Comparison of ENCODE assay signal across 8 cellular contexts in genomic region chr17:78484300-78485159, GRCh38.
A peak's percentile ranks its signal among the peaks of the same experiment; 100 is the strongest.
DNase-seq lines count a peak whose midpoint lies in the region; ATAC-seq, FAIRE-seq and TF ChIP-seq lines count a peak whose summit lies in the region.

No MANE protein-coding gene starts in this region.

- H3K36me3 Mint-ChIP-seq in T-helper 1 cell treated with Interleukin-12 subunit alpha and Interleukin-12 subunit beta and Interleukin-4 antibody, amounts not matched to agents 30 μg/mL and 1 μg/mL, for 36 hours (ENCODE audit: low read depth), result no peaks in the 10 kb centered on the region
- H3K36me3 Mint-ChIP-seq in stimulated activated naive B cell treated with anti-CD40 and anti-IgM and Interleukin-4, amounts not matched to agents 10 μg/mL and 1 μg/mL and 100 μg/mL, for 72 hours, result no peaks in the 10 kb centered on the region

- H3K79me1 ChIP-seq in mesendoderm (ENCODE audit: low read length), result no peaks in the 10 kb centered on the region

- TF ChIP-seq EP300 in K562 (IDR thresholded peaks at IDR 0.05; ENCODE audit: low read length), result no peak

- no peaks in the 10 kb centered on the region for H4K20me1 ChIP-seq in K562 (replicated peaks; ENCODE audit: control insufficient read depth, insufficient read depth, low read length)

- BruUV-seq in K562 (replicated peaks; lab: Mats Ljungman, UMichigan), result no TSS peak

- H2BK5ac ChIP-seq in mesendoderm (ENCODE audit: low read length), result no peak overlapping the region

- H3K27me3 ChIP-seq in ACC112 (ENCODE audit: insufficient read depth, low read length), result no peaks in the 10 kb centered on the region
- H3K27me3 ChIP-seq in K562 (ENCODE audit: control insufficient read depth in 2 of 2, insufficient read depth in 2 of 2, low read length in 2 of 2), result peaks cover 40 to 66% of the 10 kb centered on the region in 2 experiments
- no peaks in the 10 kb centered on the region for H3K27me3 ChIP-seq in mesendoderm (ENCODE audit: insufficient read depth, low read length, poor library complexity)

- CTCF ChIA-PET in K562 (lab: Yijun Ruan, JAX; ENCODE audit: low intra/inter-chr PET ratio), result interaction anchor here (0.5 kb wide), 1 partner anchor 120 kb away, joined by 5 read pairs; no protein-coding TSS in a partner anchor

- TF ChIP-seq CTCF in K562 (IDR thresholded peaks at IDR 0.05 in 2 of 3, conservative IDR thresholded peaks at IDR 0.05 in 1 of 3; ENCODE audit: insufficient read depth in 2 of 3, low read depth in 1 of 3, low read length in 3 of 3), result no peak

- in situ Hi-C loops in K562 (cut with MboI), result no loop called here

- H3K4me1 ChIP-seq in ACC112 (ENCODE audit: control insufficient read depth, insufficient read depth, low read length, unreplicated experiment) (peaks cover 4% of the 10 kb centered on the region), K562 (replicated peaks in 1 of 2; ENCODE audit: control insufficient read depth in 2 of 2, insufficient read depth in 2 of 2, low read length in 2 of 2) (peaks cover 0 to 22% of the 10 kb centered on the region in 2 experiments; a peak in 2 of 5 replicates), mesendoderm (ENCODE audit: control insufficient read depth, low read depth, low read length) (peaks cover 6% of the 10 kb centered on the region)

- peak overlapping the region; percentile 75 for H3K4ac ChIP-seq in mesendoderm (ENCODE audit: low read depth, low read length)

- peak overlapping the region; percentile 42 for H3K18ac ChIP-seq in mesendoderm (ENCODE audit: low read length)

- no peaks in the 10 kb centered on the region for H3K9me3 Mint-ChIP-seq in T-helper 1 cell treated with Interleukin-12 subunit alpha and Interleukin-12 subunit beta and Interleukin-4 antibody, amounts not matched to agents 30 μg/mL and 1 μg/mL, for 36 hours
- H3K9me3 Mint-ChIP-seq in stimulated activated naive B cell treated with anti-CD40 and anti-IgM and Interleukin-4, amounts not matched to agents 10 μg/mL and 1 μg/mL and 100 μg/mL, for 72 hours, result no peaks in the 10 kb centered on the region

- ATAC-seq in GM21576 (IDR thresholded peaks at IDR 0.05; ENCODE audit: unreplicated experiment), result peak; percentile 68
- ATAC-seq in K562, result peak; percentile 100
- ATAC-seq in stimulated activated naive B cell treated with anti-CD40 and anti-IgM and Interleukin-4, amounts not matched to agents 10 μg/mL and 1 μg/mL and 100 μg/mL, for 72 hours (replicated peaks), result peak; percentile 93 to 94
- no peak for ATAC-seq in GM19467 (IDR thresholded peaks at IDR 0.05; ENCODE audit: unreplicated experiment)

- peak; percentile 66 to 98 (median 96) for DNase-seq in K562 (ENCODE audit: extremely low read depth in 1 of 4, low spot score in 3 of 4)
- DNase-seq in mesendoderm, result peak; percentile 76
- peak; percentile 31 for DNase-seq in stimulated activated naive B cell treated with anti-CD40 and anti-IgM and Interleukin-4, amounts not matched to agents 10 μg/mL and 1 μg/mL and 100 μg/mL, for 72 hours
- DNase-seq in occipital lobe (lab: John Stamatoyannopoulos, UW), result no peak

- H3K79me2 ChIP-seq in ACC112 (ENCODE audit: control insufficient read depth, insufficient read depth, low read length, unreplicated experiment), result no peaks in the 10 kb centered on the region
- H3K79me2 ChIP-seq in K562 (ENCODE audit: control insufficient read depth, insufficient read depth, low read length), result no peaks in the 10 kb centered on the region
- no peaks in the 10 kb centered on the region for H3K79me2 ChIP-seq in mesendoderm (ENCODE audit: control insufficient read depth, insufficient read depth, low read length)

- H4K5ac ChIP-seq in mesendoderm (ENCODE audit: low read length), result no peak overlapping the region

- peak overlapping the region; percentile 30 for H4K8ac ChIP-seq in mesendoderm (ENCODE audit: low read depth, low read length)

- FAIRE-seq in K562 (lab: Jason Lieb, UNC), result peak; percentile 26

- H3K9me1 ChIP-seq in K562 (ENCODE audit: control insufficient read depth, insufficient read depth, low read length), result no peaks in the 10 kb centered on the region

- H3K23ac ChIP-seq in mesendoderm (ENCODE audit: low read length), result peak overlapping the region; percentile 45

- H2BK120ac ChIP-seq in mesendoderm (ENCODE audit: low read depth, low read length), result no peak overlapping the region

- H3K27me3 Mint-ChIP-seq in T-helper 1 cell treated with Interleukin-12 subunit alpha and Interleukin-12 subunit beta and Interleukin-4 antibody, amounts not matched to agents 30 μg/mL and 1 μg/mL, for 36 hours (ENCODE audit: low read depth), result peaks cover 9% of the 10 kb centered on the region
- H3K27me3 Mint-ChIP-seq in stimulated activated naive B cell treated with anti-CD40 and anti-IgM and Interleukin-4, amounts not matched to agents 10 μg/mL and 1 μg/mL and 100 μg/mL, for 72 hours, result peaks cover 21 to 30% of the 10 kb centered on the region in 2 donors

- peaks cover 6% of the 10 kb centered on the region for H3K4me1 Mint-ChIP-seq in T-helper 1 cell treated with Interleukin-12 subunit alpha and Interleukin-12 subunit beta and Interleukin-4 antibody, amounts not matched to agents 30 μg/mL and 1 μg/mL, for 36 hours (ENCODE audit: low read depth)
- H3K4me1 Mint-ChIP-seq in stimulated activated naive B cell treated with anti-CD40 and anti-IgM and Interleukin-4, amounts not matched to agents 10 μg/mL and 1 μg/mL and 100 μg/mL, for 72 hours, result peaks cover 6 to 11% of the 10 kb centered on the region in 2 donors

- peak overlapping the region; percentile 59 for H3K4me3 Mint-ChIP-seq in T-helper 1 cell treated with Interleukin-12 subunit alpha and Interleukin-12 subunit beta and Interleukin-4 antibody, amounts not matched to agents 30 μg/mL and 1 μg/mL, for 36 hours
- H3K4me3 Mint-ChIP-seq in stimulated activated naive B cell treated with anti-CD40 and anti-IgM and Interleukin-4, amounts not matched to agents 10 μg/mL and 1 μg/mL and 100 μg/mL, for 72 hours, result peak overlapping the region; percentile 72 to 80

- H3K56ac ChIP-seq in mesendoderm (ENCODE audit: low read length), result peak overlapping the region; percentile 91

- H3K9ac ChIP-seq in K562 (ENCODE audit: insufficient read depth in 1 of 2, low read depth in 2 of 2, low read length in 2 of 2) (peak overlapping the region in 1 of 2 experiments; percentile 78; a peak in 2 of 4 replicates), mesendoderm (ENCODE audit: low read length) (peak overlapping the region; percentile 76)

- H3K4me2 ChIP-seq in K562 (ENCODE audit: insufficient read depth, low read length) (peak overlapping the region; percentile 74), mesendoderm (ENCODE audit: low read length) (peak overlapping the region; percentile 85)

- no peaks in the 10 kb centered on the region for H3K9me3 ChIP-seq in K562 (replicated peaks; ENCODE audit: control insufficient read depth, insufficient read depth, low read depth, low read length)

- peak overlapping the region; percentile 63 for H2AFZ ChIP-seq in ACC112 (ENCODE audit: low read length, unreplicated experiment)
- peak overlapping the region; percentile 93 for H2AFZ ChIP-seq in K562 (ENCODE audit: low read depth, low read length)

- no peak for TF ChIP-seq POLR2A in K562 (conservative IDR thresholded peaks at IDR 0.05)

- H2AK5ac ChIP-seq in mesendoderm (ENCODE audit: low read length), result no peak overlapping the region

- H3K36me3 ChIP-seq in ACC112 (ENCODE audit: insufficient read depth, low read length) (no peaks in the 10 kb centered on the region), K562 (ENCODE audit: control insufficient read depth, insufficient read depth, low read length) (no peaks in the 10 kb centered on the region), mesendoderm (ENCODE audit: control insufficient read depth, insufficient read depth, low read length) (no peaks in the 10 kb centered on the region)

- H3K27ac ChIP-seq in ACC112 (ENCODE audit: low read depth, low read length) (no peak overlapping the region), K562 (ENCODE audit: extremely low read depth, low read depth, low read length) (no peak overlapping the region), mesendoderm (ENCODE audit: low read depth, low read length) (no peak overlapping the region)

- intact Hi-C loops in K562 (cut with micrococcal nuclease), result no loop called here

- 7% methylated on average over 21 of the region's 39 CpGs for WGBS in K562 (ENCODE audit: insufficient coverage, low coverage, missing lambda C conversion rate)
- WGBS in mesendoderm (ENCODE audit: extremely low coverage, insufficient coverage, low lambda C conversion rate), result no CpG with 5 or more reads among the region's 39 CpGs

- H2BK15ac ChIP-seq in mesendoderm (replicated peaks; ENCODE audit: low read depth), result no peak overlapping the region

- no peak overlapping the region for H3K27ac Mint-ChIP-seq in T-helper 1 cell treated with Interleukin-12 subunit alpha and Interleukin-12 subunit beta and Interleukin-4 antibody, amounts not matched to agents 30 μg/mL and 1 μg/mL, for 36 hours
- H3K27ac Mint-ChIP-seq in stimulated activated naive B cell treated with anti-CD40 and anti-IgM and Interleukin-4, amounts not matched to agents 10 μg/mL and 1 μg/mL and 100 μg/mL, for 72 hours, result peak overlapping the region; percentile 79

- POLR2A ChIA-PET in K562 (lab: Yijun Ruan, JAX), result interaction anchor here (0.5 kb wide), 1 partner anchor 63 kb away, joined by 3 read pairs; no protein-coding TSS in a partner anchor

- H3K4me3 ChIP-seq in ACC112 (ENCODE audit: low read depth, low read length) (peak overlapping the region; percentile 62), K562 (peak overlapping the region; percentile 29), mesendoderm (ENCODE audit: low read length) (peak overlapping the region; percentile 84)

- TF ChIP-seq RAD21 in K562 (CRISPR knock-in tag; conservative IDR thresholded peaks at IDR 0.05 in 1 of 2, IDR thresholded peaks at IDR 0.05 in 1 of 2), result no peak

TF ChIP-seq in K562, 482 proteins besides CTCF, POLR2A, EP300 and RAD21 (continues in another document):
- TF ChIP-seq BACH1 (tag; IDR thresholded peaks at IDR 0.05) (no peak), MNT (conservative IDR thresholded peaks at IDR 0.05) (peak in 1 of 2 experiments; percentile 43; a peak in 1 of 4 replicates)

Comparison
In these comparisons a context has a peak if more than half of its experiments do, and no peak if none do; other contexts are left out.
1. H3K4me3 ChIP-seq: peak in every context shown above with its lines; median percentile 84 in mesendoderm; 62 in ACC112; 29 in K562.